8 cellular contexts compared by ENCODE assay signal in genomic region chr7:101153969-101154692, GRCh38. TPM values are rescaled to one million over a fixed set of nuclear protein-coding genes. Genes with fewer than 3 reads are reported as not detected.
DNase-seq lines count a peak whose midpoint lies in the region; ATAC-seq lines count a peak whose summit lies in the region.

Gene AP1S1 (plus strand): TSS chr7:101154476. CDS start chr7:101154515, 39 bp downstream.

- peak within 1 kb of the TSS; percentile 3 for H3K27ac ChIP-seq in effector memory CD4-positive, alpha-beta T cell (ENCODE audit: insufficient read depth, low read length, poor library complexity, severe bottlenecking)

- no peaks in the 10 kb centered on the region for H3K9me3 ChIP-seq in effector memory CD4-positive, alpha-beta T cell (ENCODE audit: control insufficient read depth, low read length)

- H3K4me1 ChIP-seq in effector memory CD4-positive, alpha-beta T cell (ENCODE audit: control insufficient read depth, insufficient read depth, low read length, poor library complexity, severe bottlenecking): peaks cover 18% of the 10 kb centered on the region

- H3K36me3 ChIP-seq in effector memory CD4-positive, alpha-beta T cell (ENCODE audit: control insufficient read depth, insufficient read depth, low read length): peaks cover 7% of the 10 kb centered on the region

- no peaks in the 10 kb centered on the region for H3K27me3 ChIP-seq in effector memory CD4-positive, alpha-beta T cell (replicated peaks; ENCODE audit: control insufficient read depth, insufficient read depth, low read length, poor library complexity, severe bottlenecking)

- DNase-seq in CD1c-positive myeloid dendritic cell (ENCODE audit: extremely low spot score) (peak; percentile 96), HT1080 (ENCODE audit: low read depth) (peak; percentile 98), medulla oblongata (ENCODE audit: extremely low spot score) (peak; percentile 95)
- DNase-seq in NK-92 treated with Interleukin-12 subunit alpha and Interleukin-12 subunit beta, amount 100 ng/mL, for 24 hours (lab: John Stamatoyannopoulos, UW): peak; percentile 96
- peak; percentile 80 to 85 for DNase-seq in activated CD8-positive, alpha-beta memory T cell treated with anti-CD3 and anti-CD28 coated beads for 4 hours (ENCODE audit: low read depth in 2 of 2)
- peak; percentile 81 to 89 (median 86) for DNase-seq in effector memory CD4-positive, alpha-beta T cell
- DNase-seq in stimulated activated CD4-positive, alpha-beta T cell treated with anti-CD3 and anti-CD28 coated beads, TNF-alpha, amount 100 ng/mL, for 48 hours (ENCODE audit: low read depth in 3 of 3): peak; percentile 83 to 97 (median 85)

- H3K4me3 ChIP-seq in effector memory CD4-positive, alpha-beta T cell (ENCODE audit: insufficient read depth, low read depth, low read length, poor library complexity, severe bottlenecking): peak within 1 kb of the TSS; percentile 61

- ATAC-seq in GM19467 (IDR thresholded peaks at IDR 0.05; ENCODE audit: unreplicated experiment): peak; percentile 58

RNA-seq across cellular contexts. Expression of gene AP1S1, which starts in this region (rescaled TPM):
- total RNA-seq in HT1080 (2014; rRNA removed; shearing (Covaris generic)): 184 TPM in 2 replicates
- polyA plus RNA-seq in HT1080 (2015; cell fraction: cytosol; rRNA removed): 209 and 210 TPM in 2 replicates
- polyA plus RNA-seq in HT1080 (2015; cell fraction: nucleus; rRNA removed): 122 and 136 TPM in 2 replicates

Comparison
In these comparisons a context has a peak if more than half of its experiments do, and no peak if none do; other contexts are left out.
1. Peak in every context shown above with its lines: DNase-seq, ATAC-seq, H3K4me3 ChIP-seq and H3K27ac ChIP-seq.